ENCODE assay signal across 26 cellular contexts in the genomic region with DNA sequence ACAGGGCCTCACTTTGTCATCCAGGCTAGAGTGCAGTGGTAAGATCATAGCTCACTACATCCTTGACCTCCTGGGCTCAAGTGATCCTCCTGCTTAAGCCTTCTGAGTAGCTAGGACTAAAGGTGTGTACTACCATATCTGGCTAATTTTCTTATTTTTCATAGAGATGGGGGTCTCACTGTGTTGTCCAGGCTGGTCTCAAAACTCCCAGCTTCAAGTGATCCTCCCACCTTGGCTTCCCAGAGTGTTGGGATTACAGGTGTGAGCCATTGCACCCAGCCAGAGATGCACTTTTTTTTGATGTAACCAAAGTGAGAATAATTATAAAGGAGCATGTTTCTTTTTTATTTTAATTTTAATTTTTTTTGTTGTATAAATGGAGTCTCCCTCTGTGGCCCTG. TPM values are rescaled to one million over a fixed set of nuclear protein-coding genes. Genes with fewer than 3 reads are reported as not detected.
DNase-seq lines count a peak whose midpoint lies in the region; ATAC-seq, FAIRE-seq and TF ChIP-seq lines count a peak whose summit lies in the region.
"Had no signal": no experiment of that assay in that cellular context is flagged by ENCODE, and none has a peak within 500 bp of the region (broad histone marks: within the 10 kb centered on the region; RNA-seq: fewer than 3 reads in every experiment).

No MANE protein-coding gene starts in this region.

- H3K9me1 ChIP-seq in K562 (ENCODE audit: control insufficient read depth, insufficient read depth, low read length) = no peaks in the 10 kb centered on the region

- H3K4me3 Mint-ChIP-seq in T-helper 17 cell = no peak overlapping the region
- H3K4me3 Mint-ChIP-seq: B cell; CD8-positive, alpha-beta T cell had no signal

- H3K4me2 ChIP-seq in HepG2 (ENCODE audit: low read depth, low read length) (no peak overlapping the region), K562 (ENCODE audit: insufficient read depth, low read length) (no peak overlapping the region)

- H3K27ac Mint-ChIP-seq in T-helper 17 cell = no peak overlapping the region
- H3K27ac Mint-ChIP-seq: B cell; CD8-positive, alpha-beta T cell had no signal

- H3K4me1 ChIP-seq in HepG2 (ENCODE audit: insufficient read depth, low read length) = peaks cover 39% of the 10 kb centered on the region
- peaks cover 0 to 67% (median 15%) of the 10 kb centered on the region in 4 donors for H3K4me1 ChIP-seq in right lobe of liver
- H3K4me1 ChIP-seq in K562 (replicated peaks in 1 of 2; ENCODE audit: control insufficient read depth in 2 of 2, insufficient read depth in 2 of 2, low read length in 2 of 2) = no peaks in the 10 kb centered on the region; a peak in 1 of 5 replicates
- H3K4me1 ChIP-seq in thoracic aorta (ENCODE audit: control insufficient read depth in 1 of 2, low read depth in 2 of 2) = peaks cover 68 to 84% of the 10 kb centered on the region in 2 donors
- H3K4me1 ChIP-seq: Caco-2 had no signal

- CTCF ChIA-PET in HepG2 (lab: Yijun Ruan, JAX; ENCODE audit: low intra/inter-chr PET ratio, low total read pairs) = no interaction called here
- CTCF ChIA-PET in K562 (lab: Yijun Ruan, JAX; ENCODE audit: low intra/inter-chr PET ratio) = no interaction called here

- H3K4me3 ChIP-seq in HepG2 (replicated peaks in 1 of 3; ENCODE audit: insufficient read depth in 1 of 3, low read depth in 2 of 3, low read length in 3 of 3) = no peak overlapping the region
- no peak overlapping the region for H3K4me3 ChIP-seq in right lobe of liver
- no peak overlapping the region for H3K4me3 ChIP-seq in K562
- H3K4me3 ChIP-seq in thoracic aorta = no peak overlapping the region
- H3K4me3 ChIP-seq: GM23248 had no signal

- H3K27me3 ChIP-seq in HepG2 (ENCODE audit: control insufficient read depth in 1 of 2, insufficient read depth in 2 of 2, low read length in 2 of 2) (no peaks in the 10 kb centered on the region), right lobe of liver (no peaks in the 10 kb centered on the region), K562 (ENCODE audit: control insufficient read depth in 2 of 2, insufficient read depth in 2 of 2, low read length in 2 of 2) (no peaks in the 10 kb centered on the region), thoracic aorta (replicated peaks; ENCODE audit: insufficient read depth) (no peaks in the 10 kb centered on the region)

- TF ChIP-seq RAD21 in HepG2 (CRISPR knock-in tag; IDR thresholded peaks at IDR 0.05) (no peak), K562 (CRISPR knock-in tag; conservative IDR thresholded peaks at IDR 0.05 in 1 of 2, IDR thresholded peaks at IDR 0.05 in 1 of 2) (no peak)

- H4K20me1 ChIP-seq in HepG2 (ENCODE audit: insufficient read depth, low read length) (0 out of 2 replicates have a peak, but pooled peaks cover 6% of the 10 kb centered on the region), K562 (replicated peaks; ENCODE audit: control insufficient read depth, insufficient read depth, low read length) (no peaks in the 10 kb centered on the region; the same call in 1 of the 2 replicates)

- H3K9me3 ChIP-seq in HepG2 (ENCODE audit: low read length) = no peaks in the 10 kb centered on the region
- H3K9me3 ChIP-seq in right lobe of liver = no peaks in the 10 kb centered on the region
- H3K9me3 ChIP-seq in K562 (replicated peaks; ENCODE audit: control insufficient read depth, insufficient read depth, low read depth, low read length) = no peaks in the 10 kb centered on the region
- H3K9me3 ChIP-seq in thoracic aorta = no peaks in the 10 kb centered on the region
- H3K9me3 ChIP-seq in T-helper 17 cell (ENCODE audit: control insufficient read depth, low read length, poor library complexity, severe bottlenecking) = no peaks in the 10 kb centered on the region
- H3K9me3 ChIP-seq: Caco-2 had no signal

- H3K79me2 ChIP-seq in HepG2 (ENCODE audit: insufficient read depth, low read length) = peaks cover 88% of the 10 kb centered on the region
- peaks cover 29% of the 10 kb centered on the region for H3K79me2 ChIP-seq in K562 (ENCODE audit: control insufficient read depth, insufficient read depth, low read length)

- H2AFZ ChIP-seq in HepG2 (ENCODE audit: low read length) = no peak overlapping the region
- H2AFZ ChIP-seq in K562 (ENCODE audit: low read depth, low read length) = no peak overlapping the region
- H2AFZ ChIP-seq: GM23248 had no signal

- in situ Hi-C loops in HepG2 (cut with HindIII; ENCODE audit: extremely low pct_ligation_motif_present, low pct_unique_long_range_greater_than_20kb) (no loop called here), K562 (cut with MboI) (no loop called here)

- FAIRE-seq in HepG2 (lab: Jason Lieb, UNC) = no peak
- no peak for FAIRE-seq in K562 (lab: Jason Lieb, UNC)

- intact Hi-C loops in HepG2 (cut with micrococcal nuclease; ENCODE audit: unreplicated experiment) (no loop called here), right lobe of liver (cut with DNase I) (no loop called here), K562 (cut with micrococcal nuclease) (no loop called here), posterior vena cava (cut with DNase I) (no loop called here)

- BruUV-seq in HepG2 (replicated peaks; lab: Mats Ljungman, UMichigan) (no TSS peak), K562 (replicated peaks; lab: Mats Ljungman, UMichigan) (no TSS peak)

- TF ChIP-seq EP300 in HepG2 (IDR thresholded peaks at IDR 0.05; ENCODE audit: low read depth in 2 of 2, low read length in 2 of 2) (no peak), HepG2 (CRISPR knock-in tag; IDR thresholded peaks at IDR 0.05; ENCODE audit: borderline replicate concordance) (no peak), K562 (IDR thresholded peaks at IDR 0.05; ENCODE audit: low read length) (no peak)

- POLR2A ChIA-PET in HepG2 (lab: Yijun Ruan, JAX) = no interaction called here
- POLR2A ChIA-PET in K562 (lab: Yijun Ruan, JAX) = interaction anchor here (1.7 to 3.4 kb wide), 4 partner anchors 9 to 24 kb away, joined by 3 to 11 read pairs (median 7); no protein-coding TSS in a partner anchor

- no peak for TF ChIP-seq POLR2A in HepG2 (IDR thresholded peaks at IDR 0.05; ENCODE audit: insufficient read depth in 1 of 2, low read depth in 2 of 2, low read length in 2 of 2)
- TF ChIP-seq POLR2A in right lobe of liver (IDR thresholded peaks at IDR 0.05) = no peak
- TF ChIP-seq POLR2A in K562 (conservative IDR thresholded peaks at IDR 0.05) = no peak

- H3K4me1 Mint-ChIP-seq in T-helper 17 cell = peaks cover 2% of the 10 kb centered on the region

- no peak overlapping the region for H3K9ac ChIP-seq in HepG2 (ENCODE audit: insufficient read depth, low read depth, low read length)
- no peak overlapping the region for H3K9ac ChIP-seq in K562 (ENCODE audit: insufficient read depth in 1 of 2, low read depth in 2 of 2, low read length in 2 of 2)
- H3K9ac ChIP-seq: GM23248 had no signal

- TF ChIP-seq CTCF in HepG2 (CRISPR knock-in tag; IDR thresholded peaks at IDR 0.05) (no peak), right lobe of liver (IDR thresholded peaks at IDR 0.05) (no peak), K562 (IDR thresholded peaks at IDR 0.05 in 2 of 3, conservative IDR thresholded peaks at IDR 0.05 in 1 of 3; ENCODE audit: insufficient read depth in 2 of 3, low read depth in 1 of 3, low read length in 3 of 3) (no peak), thoracic aorta (IDR thresholded peaks at IDR 0.05) (no peak)

- no peaks in the 10 kb centered on the region for H3K36me3 Mint-ChIP-seq in T-helper 17 cell (ENCODE audit: low read depth)
- H3K36me3 Mint-ChIP-seq: CD8-positive, alpha-beta T cell had no signal

- no peak for DNase-seq in HepG2 (ENCODE audit: low spot score)
- no peak for DNase-seq in right lobe of liver
- DNase-seq in K562 (ENCODE audit: extremely low read depth in 1 of 4, low spot score in 3 of 4) = no peak
- no peak for DNase-seq in thoracic aorta (ENCODE audit: low spot score)
- no peak for DNase-seq in posterior vena cava (ENCODE audit: low spot score)
- DNase-seq in effector CD8-positive, alpha-beta T cell (lab: John Stamatoyannopoulos, UW) = no peak
- no peak for DNase-seq in middle frontal gyrus (ENCODE audit: extremely low spot score, low spot score)
- DNase-seq in T-helper 17 cell = no peak
- DNase-seq: Caco-2; CD8-positive, alpha-beta T cell; DMS 273 treated with DMSO at 0.1 percent for 48 hours; DMS79; GM23248; H7; Karpas-422; NCI-H1092 treated with DMSO at 0.1 percent for 48 hours; NCI-H1436; NCI-H187 treated with DMSO at 0.1 percent for 48 hours; NCI-H2171 treated with DMSO at 0.1 percent for 48 hours; NCI-H524; NCI-H82; Right ventricle myocardium superior; RPMI8226 had no signal

- ATAC-seq in HepG2 (no peak), right lobe of liver (no peak), K562 (peak; percentile 21; the same call in 1 of the 3 replicates), thoracic aorta (ENCODE audit: insufficient number of reproducible peaks, low FRiP score, low read depth) (no peak), T-helper 17 cell (no peak)
- ATAC-seq: CD8-positive, alpha-beta T cell had no signal

- H3K36me3 ChIP-seq in HepG2 (replicated peaks in 1 of 2; ENCODE audit: control insufficient read depth in 1 of 2, insufficient read depth in 2 of 2, low read length in 2 of 2) (no peaks in the 10 kb centered on the region; a peak in 3 of 5 replicates), right lobe of liver (no peaks in the 10 kb centered on the region), K562 (ENCODE audit: control insufficient read depth, insufficient read depth, low read length) (no peaks in the 10 kb centered on the region), thoracic aorta (no peaks in the 10 kb centered on the region)

- H3K27me3 Mint-ChIP-seq in T-helper 17 cell = no peaks in the 10 kb centered on the region
- H3K27me3 Mint-ChIP-seq: B cell had no signal

- H3K27ac ChIP-seq in HepG2 (ENCODE audit: extremely low read length, insufficient read depth, low read length) = no peak overlapping the region
- H3K27ac ChIP-seq in right lobe of liver = no peak overlapping the region
- H3K27ac ChIP-seq in K562 (ENCODE audit: extremely low read depth, low read depth, low read length) = no peak overlapping the region
- H3K27ac ChIP-seq in thoracic aorta = peak overlapping the region; percentile 70 to 90
- H3K27ac ChIP-seq: 22Rv1, C4-2B had no signal

RNA-seq across cellular contexts. Expression of a gene that starts 28.4 kb away (rescaled TPM):
- 77.4 and 120 TPM in 2 replicates for total RNA-seq in HepG2 (2016; rRNA removed; fragmentation: Illumina TruSeq; extraction: Trizol)
- total RNA-seq in HepG2 (2016; cell fraction: cytosol; rRNA removed; fragmentation: Illumina TruSeq; extraction: Trizol; ENCODE audit: low read depth) = 5.2 and 5.7 TPM in 2 replicates
- total RNA-seq in HepG2 (2016; cell fraction: insoluble cytoplasmic fraction; rRNA removed; fragmentation: Illumina TruSeq; extraction: Trizol) = 79.6 and 107 TPM in 2 replicates
- total RNA-seq in HepG2 (2016; cell fraction: membrane; rRNA removed; fragmentation: Illumina TruSeq; extraction: Trizol) = 27.3 and 32.5 TPM in 2 replicates
- 53.7 and 61.5 TPM in 2 replicates for total RNA-seq in HepG2 (2016; cell fraction: nucleus; rRNA removed; fragmentation: Illumina TruSeq; extraction: Trizol)
- 19.9 and 23.3 TPM in 2 replicates for polyA plus RNA-seq in HepG2 (2011; rRNA removed)
- 15.6 and 24.0 TPM in 2 replicates for polyA plus RNA-seq in HepG2 (2011; cell fraction: cytosol; rRNA removed)
- polyA plus RNA-seq in HepG2 (2011; cell fraction: nucleus; rRNA removed) = 8.0 and 12.1 TPM in 2 replicates
- polyA plus RNA-seq in HepG2 (2012) = 51.1 and 58.9 TPM in 2 replicates
- 5.0 and 5.8 TPM in 2 replicates for polyA plus RNA-seq in HepG2 (2016; cell fraction: cytosol; fragmentation: Illumina TruSeq; extraction: Trizol; ENCODE audit: low read depth)
- polyA plus RNA-seq in HepG2 (2016; cell fraction: insoluble cytoplasmic fraction; fragmentation: Illumina TruSeq; extraction: Trizol; ENCODE audit: low read depth) = 122 and 132 TPM in 2 replicates
- polyA plus RNA-seq in HepG2 (2016; cell fraction: membrane; fragmentation: Illumina TruSeq; extraction: Trizol; ENCODE audit: low read depth) = 19.2 and 20.4 TPM in 2 replicates
- 62.7 and 67.7 TPM in 2 replicates for polyA plus RNA-seq in HepG2 (2016; cell fraction: nucleus; fragmentation: Illumina TruSeq; extraction: Trizol; ENCODE audit: insufficient read depth, low read depth)
- 11.1 and 23.5 TPM in 2 replicates for polyA minus RNA-seq in HepG2 (2011; rRNA and poly(A)+ RNA removed; ENCODE audit: low replicate concordance)
- polyA minus RNA-seq in HepG2 (2011; cell fraction: cytosol; rRNA and poly(A)+ RNA removed) = 41.9 and 45.3 TPM in 2 replicates
- 31.5 and 33.2 TPM in 2 replicates for polyA minus RNA-seq in HepG2 (2011; cell fraction: nucleus; rRNA and poly(A)+ RNA removed)
- total RNA-seq in right lobe of liver = 10 to 100 TPM; 35.0 to 63.6 (median 44.3) TPM
- 12.8 and 26.9 TPM in 2 replicates for total RNA-seq in K562 (2011; cell fraction: chromatin; rRNA removed; ENCODE audit: low replicate concordance)
- 9.8 and 13.6 TPM in 2 replicates for total RNA-seq in K562 (2011; cell fraction: nucleolus; rRNA removed)
- total RNA-seq in K562 (2011; cell fraction: nucleoplasm; rRNA removed) = 20.3 and 22.9 TPM in 2 replicates
- total RNA-seq in K562 (2014; rRNA removed) = 31.8 and 34.6 TPM in 2 replicates
- 58.3 and 71.7 TPM in 2 replicates for total RNA-seq in K562 (2014; rRNA removed; fragmentation: Illumina TruSeq; extraction: Trizol)
- 35.6 and 39.1 TPM in 2 replicates for total RNA-seq in K562 (2015; rRNA removed; fragmentation: Illumina TruSeq; extraction: Trizol)
- 64.5 and 67.5 TPM in 2 replicates for total RNA-seq in K562 (2021)
- 21.0 and 22.9 TPM in 2 replicates for polyA plus RNA-seq in K562 (2011; rRNA removed)
- polyA plus RNA-seq in K562 (2011; cell fraction: cytosol; rRNA removed) = 7.4 and 14.6 TPM in 2 replicates
- polyA plus RNA-seq in K562 (2011; cell fraction: nucleus; rRNA removed) = 6.9 and 12.6 TPM in 2 replicates
- 37.3 and 89.5 TPM in 2 replicates for polyA plus RNA-seq in K562 (2012)
- 52.6 and 58.3 TPM in 2 replicates for polyA plus RNA-seq in K562 (2014; fragmentation: Illumina TruSeq; extraction: Trizol)
- 10 to 100 TPM; 16.0 to 18.9 TPM for polyA plus RNA-seq in K562 (2014; fragmentation: Nextera tagmentation; extraction: Ambion mirVana)
- polyA plus RNA-seq in K562 (2014; rRNA removed) = 33.8 and 38.4 TPM in 2 replicates
- polyA minus RNA-seq in K562 (2011; rRNA and poly(A)+ RNA removed) = 15.9 and 25.4 TPM in 2 replicates
- polyA minus RNA-seq in K562 (2011; cell fraction: cytosol; rRNA and poly(A)+ RNA removed) = 13.6 and 16.5 TPM in 2 replicates
- 8.1 and 16.3 TPM in 2 replicates for polyA minus RNA-seq in K562 (2011; cell fraction: nucleus; rRNA and poly(A)+ RNA removed)
- 100 to 1,000 TPM; 740 to 777 TPM for total RNA-seq in thoracic aorta
- 100 to 1,000 TPM; 566 to 848 TPM for total RNA-seq in posterior vena cava
- 1 to 10 TPM; 3.9 to 9.9 TPM for total RNA-seq in T-helper 17 cell

Comparison
In these comparisons a context has a peak if more than half of its experiments do, and no peak if none do; other contexts are left out.
1. H3K27ac ChIP-seq: peak in thoracic aorta (2 of 2); none in HepG2 (single experiment), right lobe of liver (0 of 3) and K562 (single experiment).